In genomic region chr2:118371500-118371899, GRCh38 we compare ENCODE assay signal across 8 cellular contexts.
DNase-seq lines count a peak whose midpoint lies in the region; ATAC-seq, FAIRE-seq and TF ChIP-seq lines count a peak whose summit lies in the region.

No MANE protein-coding gene starts in this region.

- BruUV-seq in HepG2 (replicated peaks; lab: Mats Ljungman, UMichigan): no TSS peak

- H4K20me1 ChIP-seq in HepG2 (ENCODE audit: insufficient read depth, low read length): no peaks in the 10 kb centered on the region

- H3K36me3 ChIP-seq in HepG2 (replicated peaks in 1 of 2; ENCODE audit: control insufficient read depth in 1 of 2, insufficient read depth in 2 of 2, low read length in 2 of 2): no peaks in the 10 kb centered on the region

- no peaks in the 10 kb centered on the region for H3K79me2 ChIP-seq in HepG2 (ENCODE audit: insufficient read depth, low read length)

- TF ChIP-seq POLR2A in HepG2 (IDR thresholded peaks at IDR 0.05; ENCODE audit: insufficient read depth in 1 of 2, low read depth in 2 of 2, low read length in 2 of 2): no peak

- H3K4me3 ChIP-seq in WI38 (ENCODE audit: low read depth, low read length) (no peak overlapping the region), HepG2 (replicated peaks in 1 of 3; ENCODE audit: insufficient read depth in 1 of 3, low read depth in 2 of 3, low read length in 3 of 3) (no peak overlapping the region)

- no peak overlapping the region for H3K27ac Mint-ChIP-seq in natural killer cell treated with Interleukin-12 subunit alpha and Interleukin-12 subunit beta and Interleukin-15 and Interleukin-18, amount 100 ng/mL, for 72 hours

- no peaks in the 10 kb centered on the region for H3K36me3 Mint-ChIP-seq in natural killer cell treated with Interleukin-12 subunit alpha and Interleukin-12 subunit beta and Interleukin-15 and Interleukin-18, amount 100 ng/mL, for 72 hours

- no peak for TF ChIP-seq EP300 in HepG2 (IDR thresholded peaks at IDR 0.05; ENCODE audit: low read depth in 2 of 2, low read length in 2 of 2)
- no peak for TF ChIP-seq EP300 in HepG2 (CRISPR knock-in tag; IDR thresholded peaks at IDR 0.05; ENCODE audit: borderline replicate concordance)

- peak; percentile 10 for DNase-seq in activated CD4-positive, alpha-beta T cell treated with anti-CD3 and anti-CD28 coated beads for 48 hours
- no peak for DNase-seq in activated CD4-positive, alpha-beta T cell treated with anti-CD3 and anti-CD28 coated beads, Interleukin-2, amount 50 U/mL, for 1 hour
- DNase-seq in HepG2 (ENCODE audit: low spot score): peak; percentile 42
- no peak for DNase-seq in natural killer cell treated with Interleukin-12 subunit alpha and Interleukin-12 subunit beta and Interleukin-15 and Interleukin-18, amount 100 ng/mL, for 72 hours (ENCODE audit: low spot score)
- no peak for DNase-seq in activated effector memory CD4-positive, alpha-beta T cell treated with Interleukin-2 at 50 U/mL for 16 hours

- H3K27me3 Mint-ChIP-seq in natural killer cell treated with Interleukin-12 subunit alpha and Interleukin-12 subunit beta and Interleukin-15 and Interleukin-18, amount 100 ng/mL, for 72 hours: peaks cover 8 to 31% of the 10 kb centered on the region in 2 donors

- no peaks in the 10 kb centered on the region for H3K9me3 ChIP-seq in HepG2 (ENCODE audit: low read length)

- 9% methylated on average over 6 of the region's 6 CpGs for WGBS in HepG2 (ENCODE audit: low lambda C conversion rate)

- no peaks in the 10 kb centered on the region; a peak in 2 of 5 replicates for H3K27me3 ChIP-seq in HepG2 (ENCODE audit: control insufficient read depth in 1 of 2, insufficient read depth in 2 of 2, low read length in 2 of 2)

- CTCF ChIA-PET in HepG2 (lab: Yijun Ruan, JAX; ENCODE audit: low intra/inter-chr PET ratio, low total read pairs): interaction anchor here (1.2 to 1.9 kb wide), 3 partner anchors 484 to 494 kb away, joined by 3 to 20 read pairs (median 5); no protein-coding TSS in a partner anchor

- H3K4me1 Mint-ChIP-seq in natural killer cell treated with Interleukin-12 subunit alpha and Interleukin-12 subunit beta and Interleukin-15 and Interleukin-18, amount 100 ng/mL, for 72 hours (ENCODE audit: low read depth in 2 of 2): no peaks in the 10 kb centered on the region

- TF ChIP-seq CTCF in WI38 (IDR thresholded peaks at IDR 0.05; ENCODE audit: low read depth, low read length) (peak; percentile 23; the same call in 1 of the 2 replicates), HepG2 (CRISPR knock-in tag; IDR thresholded peaks at IDR 0.05) (peak; percentile 89)

- peak; percentile 89 for FAIRE-seq in HepG2 (lab: Jason Lieb, UNC)

- TF ChIP-seq RAD21 in HepG2 (CRISPR knock-in tag; IDR thresholded peaks at IDR 0.05): peak; percentile 64

- in situ Hi-C loops in HepG2 (cut with HindIII; ENCODE audit: extremely low pct_ligation_motif_present, low pct_unique_long_range_greater_than_20kb): loop anchor here (5.0 kb wide), 1 partner anchor 486 kb away; no protein-coding TSS in a partner anchor

- H3K9ac ChIP-seq in HepG2 (ENCODE audit: insufficient read depth, low read depth, low read length): no peak overlapping the region

- ATAC-seq in HG03565 (IDR thresholded peaks at IDR 0.05; ENCODE audit: unreplicated experiment): peak; percentile 51
- peak; percentile 99 for ATAC-seq in HepG2
- no peak for ATAC-seq in natural killer cell treated with Interleukin-12 subunit alpha and Interleukin-12 subunit beta and Interleukin-15 and Interleukin-18, amount 100 ng/mL, for 72 hours
- ATAC-seq in activated CD4-positive, CD25-positive, alpha-beta regulatory T cell treated with anti-CD3 and anti-CD28 coated beads, Interleukin-2, amount 50 U/mL, for 24 hours: no peak

- H3K4me1 ChIP-seq in HepG2 (ENCODE audit: insufficient read depth, low read length): no peaks in the 10 kb centered on the region

- no peak overlapping the region for H3K27ac ChIP-seq in HepG2 (ENCODE audit: extremely low read length, insufficient read depth, low read length)

- no peak overlapping the region for H3K4me3 Mint-ChIP-seq in natural killer cell treated with Interleukin-12 subunit alpha and Interleukin-12 subunit beta and Interleukin-15 and Interleukin-18, amount 100 ng/mL, for 72 hours

- H2AFZ ChIP-seq in HepG2 (ENCODE audit: low read length): no peak overlapping the region

- no peak overlapping the region for H3K4me2 ChIP-seq in HepG2 (ENCODE audit: low read depth, low read length)

- H3K9me3 Mint-ChIP-seq in natural killer cell treated with Interleukin-12 subunit alpha and Interleukin-12 subunit beta and Interleukin-15 and Interleukin-18, amount 100 ng/mL, for 72 hours: no peaks in the 10 kb centered on the region

- intact Hi-C loops in HepG2 (cut with micrococcal nuclease; ENCODE audit: unreplicated experiment): loop anchor here (1.0 to 2.0 kb wide), 2 partner anchors 484 to 493 kb away; no protein-coding TSS in a partner anchor

- POLR2A ChIA-PET in HepG2 (lab: Yijun Ruan, JAX): no interaction called here

TF ChIP-seq in HepG2, 621 proteins besides CTCF, POLR2A, EP300 and RAD21 (continues in another document):
- TF ChIP-seq ZNF839 (CRISPR knock-in tag; IDR thresholded peaks at IDR 0.05; ENCODE audit: borderline replicate concordance) (no peak), PTBP1 (IDR thresholded peaks at IDR 0.05; ENCODE audit: low read depth, low read length, poor library complexity, severe bottlenecking) (no peak), HNF4A (CRISPR knock-in tag; IDR thresholded peaks at IDR 0.05) (no peak), STAG1 (CRISPR knock-in tag; IDR thresholded peaks at IDR 0.05) (peak; percentile 85), PRDM15 (CRISPR knock-in tag; IDR thresholded peaks at IDR 0.05) (no peak), ZNF782 (CRISPR knock-in tag; IDR thresholded peaks at IDR 0.05; ENCODE audit: borderline replicate concordance) (no peak), ZNF740 (CRISPR knock-in tag; IDR thresholded peaks at IDR 0.05) (no peak), SMC3 (IDR thresholded peaks at IDR 0.05; ENCODE audit: low read length) (peak; percentile 77), KMT2B (CRISPR knock-in tag; IDR thresholded peaks at IDR 0.05) (no peak), XRCC5 (optimal IDR thresholded peaks at IDR 0.05; ENCODE audit: low read length) (peak; percentile 56), ZNF746 (CRISPR knock-in tag; IDR thresholded peaks at IDR 0.05) (0 out of 2 replicates have a peak, but pooled peaks have one; percentile 41), MAFG (CRISPR knock-in tag; IDR thresholded peaks at IDR 0.05) (no peak), PAXIP1 (CRISPR knock-in tag; conservative IDR thresholded peaks at IDR 0.05) (no peak)

Comparison
In these comparisons a context has a peak if more than half of its experiments do, and no peak if none do; other contexts are left out.
1. DNase-seq: peak in activated CD4-positive, alpha-beta T cell treated with anti-CD3 and anti-CD28 coated beads for 48 hours (single experiment) and HepG2 (single experiment); none in activated CD4-positive, alpha-beta T cell treated with anti-CD3 and anti-CD28 coated beads, Interleukin-2, amount 50 U/mL, for 1 hour (single experiment), natural killer cell treated with Interleukin-12 subunit alpha and Interleukin-12 subunit beta and Interleukin-15 and Interleukin-18, amount 100 ng/mL, for 72 hours (single experiment) and activated effector memory CD4-positive, alpha-beta T cell treated with Interleukin-2 at 50 U/mL for 16 hours (single experiment).
2. ATAC-seq: peak in HG03565 (single experiment) and HepG2 (single experiment); none in natural killer cell treated with Interleukin-12 subunit alpha and Interleukin-12 subunit beta and Interleukin-15 and Interleukin-18, amount 100 ng/mL, for 72 hours (0 of 2) and activated CD4-positive, CD25-positive, alpha-beta regulatory T cell treated with anti-CD3 and anti-CD28 coated beads, Interleukin-2, amount 50 U/mL, for 24 hours (0 of 2).